In the genomic region with DNA sequence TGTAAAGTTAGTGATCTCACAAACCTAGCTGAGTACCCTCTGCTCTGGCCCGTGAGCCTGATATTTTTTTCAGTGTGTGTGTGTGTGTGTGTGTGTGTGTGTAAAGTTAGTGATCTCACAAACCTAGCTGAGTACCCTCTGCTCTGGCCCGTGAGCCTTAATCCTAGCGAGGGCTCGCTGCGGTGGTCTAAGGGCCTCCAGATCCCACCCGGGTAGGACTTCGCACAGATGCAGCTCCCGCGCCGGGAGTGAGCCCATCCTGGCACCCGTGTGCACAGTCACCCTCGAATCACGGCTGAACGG, we compare ENCODE assay signal across 8 cellular contexts. TPM values are rescaled to one million over a fixed set of nuclear protein-coding genes. Genes with fewer than 3 reads are reported as not detected.
DNase-seq lines count a peak whose midpoint lies in the region; ATAC-seq and TF ChIP-seq lines count a peak whose summit lies in the region.
"Not testable (repeated sequence)": the region's sequence is repeated elsewhere in the genome, so short reads cannot be mapped to it uniquely, and the experiment has no call there.

No MANE protein-coding gene starts in this region.

- H3K4me1 ChIP-seq in BLaER1 = peaks cover 18% of the 10 kb centered on the region
- peaks cover 5 to 40% of the 10 kb centered on the region in 2 experiments; a peak in 3 of 4 replicates for H3K4me1 ChIP-seq in HCT116 (ENCODE audit: control insufficient read depth in 1 of 2, insufficient read depth in 2 of 2, low read length in 2 of 2)
- H3K4me1 ChIP-seq in OCI-LY7 (ENCODE audit: insufficient read depth, low read length, poor library complexity, severe bottlenecking); effector memory CD4-positive, alpha-beta T cell (ENCODE audit: control insufficient read depth, insufficient read depth, low read length, poor library complexity, severe bottlenecking); iPS-18a (ENCODE audit: control insufficient read depth, low read depth, low read length); neural progenitor cell: not testable (repeated sequence)
- peaks cover 0 to 15% (median 8%) of the 10 kb centered on the region in 4 donors for H3K4me1 ChIP-seq in stomach

- intact Hi-C loops in HCT116 (cut with micrococcal nuclease) (loop anchor here (10.0 kb wide), 1 partner anchor 187 kb away; a partner anchor contains a TSS), OCI-LY7 (cut with micrococcal nuclease; ENCODE audit: unreplicated experiment) (loop anchor here (5.0 kb wide), 1 partner anchor 185 kb away; a partner anchor contains a TSS)
- intact Hi-C loops in activated T-helper 2 cell treated with anti-CD3 and anti-CD28 coated beads, Interferon-gamma antibody, Interleukin-2, Interleukin-4, amounts not matched to agents 10 μg/mL and 5 μg/mL and 100 μg/mL, durations not matched to agents 14 hours and 24 hours and 36 hours (cut with micrococcal nuclease) = loop anchor here (5.0 kb wide), 1 partner anchor 185 kb away; a partner anchor contains a TSS
- intact Hi-C loops in stomach (cut with DNase I; ENCODE audit: low total_unique reads) = not testable (repeated sequence)

- not testable (repeated sequence) for TF ChIP-seq CTCF in HCT116 (IDR thresholded peaks at IDR 0.05 in 2 of 3, conservative IDR thresholded peaks at IDR 0.05 in 1 of 3; ENCODE audit: borderline replicate concordance in 1 of 3, insufficient read depth in 1 of 3, low read depth in 2 of 3, low read length in 2 of 3); OCI-LY7 (conservative IDR thresholded peaks at IDR 0.05; ENCODE audit: low read length); neural progenitor cell (IDR thresholded peaks at IDR 0.05); stomach (IDR thresholded peaks at IDR 0.05)

- H2AFZ ChIP-seq in HCT116 (ENCODE audit: low read depth, low read length, poor library complexity, severe bottlenecking) = not testable (repeated sequence)
- peak overlapping the region; percentile 68 for H2AFZ ChIP-seq in OCI-LY7 (ENCODE audit: low read length)
- H2AFZ ChIP-seq in neural progenitor cell (replicated peaks) = peak overlapping the region; percentile 77

- H3K36me3 Mint-ChIP-seq in activated T-helper 2 cell treated with anti-CD3 and anti-CD28 coated beads, Interferon-gamma antibody, Interleukin-2, Interleukin-4, amounts not matched to agents 10 μg/mL and 5 μg/mL and 100 μg/mL, durations not matched to agents 14 hours and 24 hours and 36 hours (ENCODE audit: low read depth) = peaks cover 13% of the 10 kb centered on the region
- peaks cover 11% of the 10 kb centered on the region for H3K36me3 Mint-ChIP-seq in neural progenitor cell

- ATAC-seq in HCT116 = not testable (repeated sequence)

- not testable (repeated sequence) for H4K20me1 ChIP-seq in BLaER1; HCT116 (ENCODE audit: insufficient read depth); OCI-LY7 (ENCODE audit: insufficient read depth, low read length); neural progenitor cell (ENCODE audit: low read depth)

- not testable (repeated sequence) for TF ChIP-seq RAD21 in HCT116 (IDR thresholded peaks at IDR 0.05; ENCODE audit: low read depth)

- H3K9me3 ChIP-seq in BLaER1; HCT116 (ENCODE audit: control insufficient read depth in 1 of 2, insufficient read depth in 1 of 2, low read depth in 1 of 2, low read length in 2 of 2); OCI-LY7 (ENCODE audit: low read length); effector memory CD4-positive, alpha-beta T cell (ENCODE audit: control insufficient read depth, low read length); iPS-18a (ENCODE audit: control insufficient read depth, low read depth, low read length); neural progenitor cell (ENCODE audit: low read depth); stomach: not testable (repeated sequence)

- H3K4me3 Mint-ChIP-seq in activated T-helper 2 cell treated with anti-CD3 and anti-CD28 coated beads, Interferon-gamma antibody, Interleukin-2, Interleukin-4, amounts not matched to agents 10 μg/mL and 5 μg/mL and 100 μg/mL, durations not matched to agents 14 hours and 24 hours and 36 hours (ENCODE audit: low read depth) = peak overlapping the region; percentile 94
- peak overlapping the region; percentile 96 for H3K4me3 Mint-ChIP-seq in neural progenitor cell

- RAD21 ChIA-PET in HCT116 (lab: Charles Lee; ENCODE audit: low non-redundant PET in 1 of 2, low total read pairs in 2 of 2, uncharacterized antibody in 2 of 2, unreplicated experiment in 2 of 2) = interaction anchor here in 1 of 2 experiments (1.2 kb wide), 1 partner anchor 21 kb away, joined by 3 read pairs; no protein-coding TSS in a partner anchor

- H3K27ac Mint-ChIP-seq in activated T-helper 2 cell treated with anti-CD3 and anti-CD28 coated beads, Interferon-gamma antibody, Interleukin-2, Interleukin-4, amounts not matched to agents 10 μg/mL and 5 μg/mL and 100 μg/mL, durations not matched to agents 14 hours and 24 hours and 36 hours = peak overlapping the region; percentile 90
- not testable (repeated sequence) for H3K27ac Mint-ChIP-seq in neural progenitor cell

- not testable (repeated sequence) for H3K4me1 Mint-ChIP-seq in activated T-helper 2 cell treated with anti-CD3 and anti-CD28 coated beads, Interferon-gamma antibody, Interleukin-2, Interleukin-4, amounts not matched to agents 10 μg/mL and 5 μg/mL and 100 μg/mL, durations not matched to agents 14 hours and 24 hours and 36 hours (ENCODE audit: low read depth); neural progenitor cell

- H3K4me2 ChIP-seq in BLaER1 (peak overlapping the region; percentile 81), HCT116 (ENCODE audit: low read length) (peak overlapping the region; percentile 91), OCI-LY7 (ENCODE audit: low read length) (peak overlapping the region; percentile 63), neural progenitor cell (peak overlapping the region; percentile 75)

- DNase-seq in HCT116 (ENCODE audit: low read depth, low spot score); OCI-LY7 (ENCODE audit: low spot score); activated T-helper 2 cell treated with anti-CD3 and anti-CD28 coated beads, Interferon-gamma antibody, Interleukin-2, Interleukin-4, amounts not matched to agents 10 μg/mL and 5 μg/mL and 100 μg/mL, durations not matched to agents 14 hours and 24 hours and 36 hours (ENCODE audit: low spot score); effector memory CD4-positive, alpha-beta T cell; neural progenitor cell (ENCODE audit: low spot score); stomach: not testable (repeated sequence)

- H3K9me3 Mint-ChIP-seq in activated T-helper 2 cell treated with anti-CD3 and anti-CD28 coated beads, Interferon-gamma antibody, Interleukin-2, Interleukin-4, amounts not matched to agents 10 μg/mL and 5 μg/mL and 100 μg/mL, durations not matched to agents 14 hours and 24 hours and 36 hours; neural progenitor cell: not testable (repeated sequence)

- H3K27me3 Mint-ChIP-seq in activated T-helper 2 cell treated with anti-CD3 and anti-CD28 coated beads, Interferon-gamma antibody, Interleukin-2, Interleukin-4, amounts not matched to agents 10 μg/mL and 5 μg/mL and 100 μg/mL, durations not matched to agents 14 hours and 24 hours and 36 hours (ENCODE audit: low read depth); neural progenitor cell (ENCODE audit: insufficient read depth, low read depth): not testable (repeated sequence)

- CTCF ChIA-PET in HCT116 (lab: Charles Lee) = not testable (repeated sequence)
- CTCF ChIA-PET in OCI-LY7 (lab: Charles Lee; ENCODE audit: unreplicated experiment) = interaction anchor here (0.6 to 0.9 kb wide), 2 partner anchors 36 to 223 kb away, joined by 3 to 5 read pairs; no protein-coding TSS in a partner anchor

- H3K27ac ChIP-seq in BLaER1 (peak overlapping the region; percentile 84), HCT116 (ENCODE audit: low read depth, low read length) (peak overlapping the region; percentile 75), OCI-LY7 (ENCODE audit: low read depth, low read length, poor library complexity, severe bottlenecking) (peak overlapping the region; percentile 61), stomach (peak overlapping the region; percentile 89 to 92 (median 92))
- H3K27ac ChIP-seq in effector memory CD4-positive, alpha-beta T cell (ENCODE audit: insufficient read depth, low read length, poor library complexity, severe bottlenecking) = peak overlapping the region; percentile 89
- not testable (repeated sequence) for H3K27ac ChIP-seq in iPS-18a (ENCODE audit: low read length); neural progenitor cell

- H3F3A ChIP-seq in neural progenitor cell (ENCODE audit: low read depth) = peaks cover 15% of the 10 kb centered on the region

- POLR2A ChIA-PET in HCT116 (lab: Charles Lee) = interaction anchor here (0.7 to 1.0 kb wide), 3 partner anchors 10 to 184 kb away, joined by 3 to 6 read pairs (median 4); no protein-coding TSS in a partner anchor
- POLR2A ChIA-PET in OCI-LY7 (lab: Charles Lee) = interaction anchor here (0.7 to 1.3 kb wide), 3 partner anchors 9 to 118 kb away, joined by 3 to 6 read pairs (median 4); a partner anchor contains a TSS

- peak overlapping the region; percentile 83 for H3K9ac ChIP-seq in BLaER1
- H3K9ac ChIP-seq in HCT116 (ENCODE audit: low read length) = peak overlapping the region; percentile 93
- peak overlapping the region; percentile 73 for H3K9ac ChIP-seq in iPS-18a (ENCODE audit: low read length)
- H3K9ac ChIP-seq in neural progenitor cell = peak overlapping the region; percentile 51

- BruUV-seq in HCT116 (replicated peaks; lab: Mats Ljungman, UMichigan); OCI-LY7 (replicated peaks; lab: Mats Ljungman, UMichigan): not testable (repeated sequence)

- not testable (repeated sequence) for H3K36me3 ChIP-seq in BLaER1; HCT116 (ENCODE audit: control insufficient read depth in 1 of 2, insufficient read depth in 2 of 2, low read length in 2 of 2); OCI-LY7 (ENCODE audit: insufficient read depth, low read length); effector memory CD4-positive, alpha-beta T cell (ENCODE audit: control insufficient read depth, insufficient read depth, low read length); iPS-18a (ENCODE audit: control insufficient read depth, low read depth, low read length); neural progenitor cell; stomach

- 0 to 2% (median 1%) methylated on average over 1 to 13 of the region's 14 CpGs for WGBS in stomach, 5 donors

- H3K79me2 ChIP-seq in HCT116 (ENCODE audit: insufficient read depth, low read length) = peaks cover 13% of the 10 kb centered on the region
- H3K79me2 ChIP-seq in OCI-LY7 (ENCODE audit: insufficient read depth, low read depth, low read length); neural progenitor cell (ENCODE audit: low read depth): not testable (repeated sequence)

- not testable (repeated sequence) for H3K27me3 ChIP-seq in BLaER1; HCT116 (ENCODE audit: insufficient read depth, low read length); effector memory CD4-positive, alpha-beta T cell (replicated peaks; ENCODE audit: control insufficient read depth, insufficient read depth, low read length, poor library complexity, severe bottlenecking); iPS-18a (ENCODE audit: control insufficient read depth, insufficient read depth, low read length); neural progenitor cell; stomach

- TF ChIP-seq POLR2A in HCT116 (IDR thresholded peaks at IDR 0.05; ENCODE audit: borderline replicate concordance, extremely low read depth, insufficient read depth, insufficient read length); stomach (IDR thresholded peaks at IDR 0.05): not testable (repeated sequence)

- not testable (repeated sequence) for TF ChIP-seq EP300 in stomach (IDR thresholded peaks at IDR 0.05)

- H3K4me3 ChIP-seq in BLaER1 (peak overlapping the region; percentile 91), HCT116 (replicated peaks in 1 of 2; ENCODE audit: low read depth in 1 of 2, low read length in 2 of 2) (peak overlapping the region; percentile 86 to 89), OCI-LY7 (ENCODE audit: low read depth, low read length, poor library complexity, severe bottlenecking) (peak overlapping the region; percentile 75), iPS-18a (ENCODE audit: low read length) (peak overlapping the region; percentile 83), neural progenitor cell (peak overlapping the region; percentile 76), stomach (peak overlapping the region; percentile 67 to 94 (median 84))
- H3K4me3 ChIP-seq in effector memory CD4-positive, alpha-beta T cell (ENCODE audit: insufficient read depth, low read depth, low read length, poor library complexity, severe bottlenecking) = peak overlapping the region; percentile 87

- not testable (repeated sequence) for H3K9me2 ChIP-seq in HCT116 (ENCODE audit: insufficient read depth); OCI-LY7 (ENCODE audit: insufficient read depth, low read length)

RNA-seq across cellular contexts. Expression of a gene that starts 0.7 kb away (rescaled TPM):
- total RNA-seq in HCT116 (2021; ENCODE audit: unreplicated experiment) (9.7 TPM), OCI-LY7 (2022) (21.5 and 25.5 TPM in 2 replicates), neural progenitor cell (ENCODE audit: low replicate concordance) (29.9 and 44.8 TPM in 2 replicates), stomach (1 to 10 TPM in 1 of 5 donors, not detected in 4; 3.3 TPM)
- polyA plus RNA-seq in HCT116 (2012) = 6.2 and 9.6 TPM in 2 replicates
- 17.9 and 18.1 TPM in 2 replicates for total RNA-seq in OCI-LY7 (2014; rRNA removed; shearing (Covaris generic))
- total RNA-seq in activated T-helper 2 cell treated with anti-CD3 and anti-CD28 coated beads, Interferon-gamma antibody, Interleukin-2, Interleukin-4, amounts not matched to agents 10 μg/mL and 5 μg/mL and 100 μg/mL, durations not matched to agents 14 hours and 24 hours and 36 hours = 10.9 and 12.3 TPM in 2 replicates
- 10 to 100 TPM in 2 of 3 donors, 1 to 10 TPM in 1; 9.5 to 23.0 (median 16.0) TPM for polyA plus RNA-seq in stomach

RNA-seq across cellular contexts. Expression of a gene that starts 20.8 kb away (rescaled TPM):
- total RNA-seq in HCT116 (2021; ENCODE audit: unreplicated experiment) (1.2 TPM), OCI-LY7 (2022) (not detected in 2 replicates), neural progenitor cell (ENCODE audit: low replicate concordance) (not detected in 2 replicates), stomach (not detected)
- polyA plus RNA-seq in HCT116 (2012) = 2.1 and 2.8 TPM in 2 replicates
- total RNA-seq in OCI-LY7 (2014; rRNA removed; shearing (Covaris generic)) = not detected in 2 replicates
- not detected in 2 replicates for total RNA-seq in activated T-helper 2 cell treated with anti-CD3 and anti-CD28 coated beads, Interferon-gamma antibody, Interleukin-2, Interleukin-4, amounts not matched to agents 10 μg/mL and 5 μg/mL and 100 μg/mL, durations not matched to agents 14 hours and 24 hours and 36 hours
- under 1 TPM in 1 of 3 donors, not detected in 2; 0.55 TPM for polyA plus RNA-seq in stomach

RNA-seq across cellular contexts. Expression of a gene that starts 29.8 kb away (rescaled TPM):
- 32.1 TPM for total RNA-seq in HCT116 (2021; ENCODE audit: unreplicated experiment)
- 25.4 and 30.4 TPM in 2 replicates for polyA plus RNA-seq in HCT116 (2012)
- 21.3 and 21.6 TPM in 2 replicates for total RNA-seq in OCI-LY7 (2014; rRNA removed; shearing (Covaris generic))
- 20.6 and 27.1 TPM in 2 replicates for total RNA-seq in OCI-LY7 (2022)
- total RNA-seq in activated T-helper 2 cell treated with anti-CD3 and anti-CD28 coated beads, Interferon-gamma antibody, Interleukin-2, Interleukin-4, amounts not matched to agents 10 μg/mL and 5 μg/mL and 100 μg/mL, durations not matched to agents 14 hours and 24 hours and 36 hours = 49.2 and 53.7 TPM in 2 replicates
- 24.6 and 29.3 TPM in 2 replicates for total RNA-seq in neural progenitor cell (ENCODE audit: low replicate concordance)
- 100 to 1,000 TPM in 1 of 5 donors, 10 to 100 TPM in 4; 25.2 to 127 (median 58.7) TPM for total RNA-seq in stomach
- polyA plus RNA-seq in stomach = 10 to 100 TPM; 11.8 to 24.7 (median 19.4) TPM
